ENCODE assay signal across 1 cellular context in genomic region chr22:43862882-43863202, GRCh38.
TF ChIP-seq lines count a peak whose summit lies in the region.

No MANE protein-coding gene starts in this region.

TF ChIP-seq in H1, 55 proteins besides CTCF, POLR2A, EP300 and RAD21:
- no peak for TF ChIP-seq CEBPB (IDR thresholded peaks at IDR 0.05; ENCODE audit: low read depth, low read length)
- TF ChIP-seq HDAC6 (IDR thresholded peaks at IDR 0.05; ENCODE audit: low read depth, low read length) = no peak
- no peak for TF ChIP-seq POU5F1 (IDR thresholded peaks at IDR 0.05; ENCODE audit: low read depth, low read length)
- no peak for TF ChIP-seq KDM5A (IDR thresholded peaks at IDR 0.05; ENCODE audit: low read length)
- TF ChIP-seq RXRA (IDR thresholded peaks at IDR 0.05; ENCODE audit: insufficient read depth, low read depth, low read length) = no peak
- TF ChIP-seq HDAC2 (IDR thresholded peaks at IDR 0.05; ENCODE audit: borderline replicate concordance in 1 of 2, low read depth in 2 of 2, low read length in 2 of 2) = no peak
- no peak for TF ChIP-seq TBP (IDR thresholded peaks at IDR 0.05; ENCODE audit: low read depth, low read length)
- no peak for TF ChIP-seq SRF (IDR thresholded peaks at IDR 0.05; ENCODE audit: low read depth, low read length)
